ENCODE assay signal across 19 cellular contexts in genomic region chr17:62760059-62760887, GRCh38. TPM values are rescaled to one million over a fixed set of nuclear protein-coding genes. Genes with fewer than 3 reads are reported as not detected.
DNase-seq lines count a peak whose midpoint lies in the region; ATAC-seq and TF ChIP-seq lines count a peak whose summit lies in the region.
"Had no signal": no experiment of that assay in that cellular context is flagged by ENCODE, and none has a peak within 500 bp of the region (broad histone marks: within the 10 kb centered on the region; RNA-seq: fewer than 3 reads in every experiment).

No MANE protein-coding gene starts in this region.

- ATAC-seq in sciatic nerve (peak; percentile 78), GM18907 (IDR thresholded peaks at IDR 0.05; ENCODE audit: unreplicated experiment) (no peak), omental fat pad (ENCODE audit: low FRiP score) (no peak)
- ATAC-seq: activated CD8-positive, alpha-beta memory T cell treated with anti-CD3 and anti-CD28 coated beads, Interleukin-2, amount 10 ng/mL, durations not matched to agents 7 days and 5 days; left colon; T-helper 17 cell had no signal

- H3K36me3 ChIP-seq in adipocyte (ENCODE audit: control insufficient read depth, insufficient read depth, low read length, severe bottlenecking): no peaks in the 10 kb centered on the region
- H3K36me3 ChIP-seq: BLaER1 treated with 17β-estradiol and CSF1 and Interleukin-3, amounts not matched to agents 10 nM and 100 nM had no signal

- DNase-seq in GM04504 (ENCODE audit: low read depth): peak; percentile 42
- DNase-seq in adipocyte (ENCODE audit: low read depth): peak; percentile 76
- peak; percentile 17 for DNase-seq in fibroblast of the conjunctiva (ENCODE audit: low read depth)
- no peak for DNase-seq in sciatic nerve (ENCODE audit: low spot score)
- DNase-seq in GM20000 (ENCODE audit: low spot score): no peak
- no peak for DNase-seq in GDM1 (lab: John Stamatoyannopoulos, UW)
- no peak for DNase-seq in omental fat pad (ENCODE audit: low spot score)
- DNase-seq: activated CD8-positive, alpha-beta memory T cell treated with anti-CD3 and anti-CD28 coated beads, Interleukin-2, amount 10 ng/mL, durations not matched to agents 7 days and 5 days; activated effector memory CD4-positive, alpha-beta T cell treated with anti-CD3 and anti-CD28 coated beads, Interleukin-2, amount 50 U/mL, for 16 hours; DMS53; Kasumi-1; left colon; NCI-H1417 treated with DMSO at 0.1 percent for 48 hours; small intestine; T-helper 17 cell had no signal

- peaks cover 3% of the 10 kb centered on the region for H3K27me3 ChIP-seq in adipocyte (replicated peaks; ENCODE audit: control insufficient read depth, insufficient read depth, low read length)
- H3K27me3 ChIP-seq: BLaER1 treated with 17β-estradiol and CSF1 and Interleukin-3, amounts not matched to agents 10 nM and 100 nM had no signal

- peaks cover 24% of the 10 kb centered on the region for H3K4me1 ChIP-seq in adipocyte (ENCODE audit: control insufficient read depth, insufficient read depth, low read length)
- H3K4me1 ChIP-seq: BLaER1 treated with 17β-estradiol and CSF1 and Interleukin-3, amounts not matched to agents 10 nM and 100 nM; parathyroid adenoma had no signal

- TF ChIP-seq CTCF in GM20000 (IDR thresholded peaks at IDR 0.05; ENCODE audit: extremely low read depth, missing control alignments) (no peak), omental fat pad (IDR thresholded peaks at IDR 0.05) (no peak)

- intact Hi-C loops in sciatic nerve (cut with DNase I): loop anchor here (10.0 kb wide), 1 partner anchor 1155 kb away; no protein-coding TSS in a partner anchor

- peak overlapping the region; percentile 14 for H3K4me3 ChIP-seq in adipocyte (ENCODE audit: low read length)
- H3K4me3 ChIP-seq: BLaER1 treated with 17β-estradiol and CSF1 and Interleukin-3, amounts not matched to agents 10 nM and 100 nM; coronary artery had no signal

- H3K9ac ChIP-seq in adipocyte (ENCODE audit: low read length): no peak overlapping the region
- H3K9ac ChIP-seq: BLaER1 treated with 17β-estradiol and CSF1 and Interleukin-3, amounts not matched to agents 10 nM and 100 nM; parathyroid adenoma had no signal

- no peaks in the 10 kb centered on the region for H3K9me3 ChIP-seq in adipocyte (ENCODE audit: control insufficient read depth, low read length)
- H3K9me3 ChIP-seq: BLaER1 treated with 17β-estradiol and CSF1 and Interleukin-3, amounts not matched to agents 10 nM and 100 nM had no signal

RNA-seq across cellular contexts. Expression of gene MARCHF10, which starts 47.8 kb away (rescaled TPM):
- total RNA-seq in sciatic nerve (2.1 TPM), omental fat pad (under 1 TPM in 1 of 4 donors, not detected in 3; 0.28 TPM)
- total RNA-seq: activated CD8-positive, alpha-beta memory T cell treated with anti-CD3 and anti-CD28 coated beads, Interleukin-2, amount 10 ng/mL, durations not matched to agents 7 days and 5 days; left colon had no signal

Comparison
In these comparisons a context has a peak if more than half of its experiments do, and no peak if none do; other contexts are left out.
1. DNase-seq: peak in GM04504 (single experiment), adipocyte (single experiment) and fibroblast of the conjunctiva (single experiment); none in sciatic nerve (single experiment), GM20000 (single experiment), GDM1 (single experiment) and omental fat pad (single experiment).